8 cellular contexts compared by ENCODE assay signal in genomic region chr17:77372444-77373297, GRCh38.
DNase-seq lines count a peak whose midpoint lies in the region; ATAC-seq lines count a peak whose summit lies in the region.

No MANE protein-coding gene starts in this region.

- in situ Hi-C loops in GM23248 (cut with MboI), result no loop called here

- DNase-seq in DMS 273 treated with DMSO at 0.1 percent for 48 hours (lab: John Stamatoyannopoulos, UW) (peak; percentile 60), GM23248 (peak; percentile 80), NCI-H1694 (lab: John Stamatoyannopoulos, UW) (peak; percentile 58), lung microvascular endothelial cell (ENCODE audit: low read depth in 2 of 2) (peak; percentile 52 to 91)
- peak; percentile 75 for DNase-seq in activated CD4-positive, alpha-beta memory T cell treated with anti-CD3 and anti-CD28 coated beads for 36 hours
- DNase-seq in effector memory CD4-positive, alpha-beta T cell, result peak; percentile 44 to 56 (median 47)
- DNase-seq in stimulated activated naive CD4-positive, alpha-beta T cell (lab: John Stamatoyannopoulos, UW), result peak; percentile 35 to 76 (median 62)

- ATAC-seq in HG03469 (IDR thresholded peaks at IDR 0.05; ENCODE audit: unreplicated experiment), result no peak

- no peak overlapping the region for H2AFZ ChIP-seq in GM23248

- peak overlapping the region; percentile 73 for H3K4me3 Mint-ChIP-seq in activated CD4-positive, alpha-beta memory T cell treated with anti-CD3 and anti-CD28 coated beads for 36 hours

- no peaks in the 10 kb centered on the region for H3K9me2 ChIP-seq in GM23248 (ENCODE audit: insufficient read depth)

- no peaks in the 10 kb centered on the region for H3K36me3 ChIP-seq in GM23248 (ENCODE audit: low read depth)
- no peaks in the 10 kb centered on the region for H3K36me3 ChIP-seq in effector memory CD4-positive, alpha-beta T cell (ENCODE audit: control insufficient read depth, insufficient read depth, low read length)

- POLR2A ChIA-PET in activated CD4-positive, alpha-beta memory T cell treated with anti-CD3 and anti-CD28 coated beads for 36 hours (lab: Charles Lee), result interaction anchor here (0.6 to 1.8 kb wide), 4 partner anchors 15 to 47 kb away, joined by 3 to 11 read pairs (median 6); no protein-coding TSS in a partner anchor

- peaks cover 42% of the 10 kb centered on the region for H3K4me1 ChIP-seq in GM23248 (ENCODE audit: insufficient read depth)
- H3K4me1 ChIP-seq in effector memory CD4-positive, alpha-beta T cell (ENCODE audit: control insufficient read depth, insufficient read depth, low read length, poor library complexity, severe bottlenecking), result peaks cover 47% of the 10 kb centered on the region

- peaks cover 28% of the 10 kb centered on the region for H3F3A ChIP-seq in GM23248 (ENCODE audit: insufficient read depth)

- peaks cover 100% of the 10 kb centered on the region for H3K79me2 ChIP-seq in GM23248 (ENCODE audit: insufficient read depth)

- no peaks in the 10 kb centered on the region for H3K9me3 Mint-ChIP-seq in activated CD4-positive, alpha-beta memory T cell treated with anti-CD3 and anti-CD28 coated beads for 36 hours

- 3% methylated on average over 22 to 54 of the region's 64 CpGs for WGBS in GM23248 (ENCODE audit: low coverage in 1 of 2, low lambda C conversion rate in 2 of 2, missing lambda C conversion rate in 2 of 2), 2 experiments

- CTCF ChIA-PET in activated CD4-positive, alpha-beta memory T cell treated with anti-CD3 and anti-CD28 coated beads for 36 hours (lab: Charles Lee), result interaction anchor here (1.6 kb wide), 1 partner anchor 28 kb away, joined by 10 read pairs; no protein-coding TSS in a partner anchor

- H3K9ac ChIP-seq in GM23248, result peak overlapping the region; percentile 93

- H3K27ac ChIP-seq in GM23248, result peak overlapping the region; percentile 81
- H3K27ac ChIP-seq in effector memory CD4-positive, alpha-beta T cell (ENCODE audit: insufficient read depth, low read length, poor library complexity, severe bottlenecking), result peak overlapping the region; percentile 83

- intact Hi-C loops in activated CD4-positive, alpha-beta memory T cell treated with anti-CD3 and anti-CD28 coated beads for 36 hours (cut with micrococcal nuclease), result loop anchor here (2.0 to 5.0 kb wide), 2 partner anchors 40 to 90 kb away; no protein-coding TSS in a partner anchor

- peak overlapping the region; percentile 73 for H3K27ac Mint-ChIP-seq in activated CD4-positive, alpha-beta memory T cell treated with anti-CD3 and anti-CD28 coated beads for 36 hours

- peaks cover 62% of the 10 kb centered on the region for H3K4me1 Mint-ChIP-seq in activated CD4-positive, alpha-beta memory T cell treated with anti-CD3 and anti-CD28 coated beads for 36 hours (ENCODE audit: low read depth)

- H3K36me3 Mint-ChIP-seq in activated CD4-positive, alpha-beta memory T cell treated with anti-CD3 and anti-CD28 coated beads for 36 hours, result peaks cover 4% of the 10 kb centered on the region

- no peaks in the 10 kb centered on the region for H3K27me3 ChIP-seq in GM23248 (replicated peaks; ENCODE audit: insufficient read depth)
- H3K27me3 ChIP-seq in effector memory CD4-positive, alpha-beta T cell (replicated peaks; ENCODE audit: control insufficient read depth, insufficient read depth, low read length, poor library complexity, severe bottlenecking), result no peaks in the 10 kb centered on the region

- H3K9me3 ChIP-seq in GM23248 (ENCODE audit: low read depth), result no peaks in the 10 kb centered on the region
- no peaks in the 10 kb centered on the region for H3K9me3 ChIP-seq in effector memory CD4-positive, alpha-beta T cell (ENCODE audit: control insufficient read depth, low read length)

- no peaks in the 10 kb centered on the region for H3K27me3 Mint-ChIP-seq in activated CD4-positive, alpha-beta memory T cell treated with anti-CD3 and anti-CD28 coated beads for 36 hours

- no peaks in the 10 kb centered on the region for H4K20me1 ChIP-seq in GM23248 (ENCODE audit: insufficient read depth)

- H3K4me2 ChIP-seq in GM23248 (ENCODE audit: unreplicated experiment), result peak overlapping the region; percentile 83

- peak overlapping the region; percentile 75 for H3K4me3 ChIP-seq in GM23248
- peak overlapping the region; percentile 91 for H3K4me3 ChIP-seq in effector memory CD4-positive, alpha-beta T cell (ENCODE audit: insufficient read depth, low read depth, low read length, poor library complexity, severe bottlenecking)
